Comparison of ENCODE assay signal across 21 cellular contexts in genomic region chr20:16098890-16099639, GRCh38.
DNase-seq lines count a peak whose midpoint lies in the region; ATAC-seq, FAIRE-seq and TF ChIP-seq lines count a peak whose summit lies in the region.
"Had no signal": no experiment of that assay in that cellular context is flagged by ENCODE, and none has a peak within 500 bp of the region (broad histone marks: within the 10 kb centered on the region; RNA-seq: fewer than 3 reads in every experiment).

No MANE protein-coding gene starts in this region.

- no peaks in the 10 kb centered on the region for H4K20me1 ChIP-seq in neural progenitor cell (ENCODE audit: low read depth)

- H2AFZ ChIP-seq in neural progenitor cell (replicated peaks) = no peak overlapping the region

- no peak for FAIRE-seq in GM12892 (lab: Jason Lieb, UNC)

- H3K4me1 Mint-ChIP-seq in MCF 10A (ENCODE audit: insufficient read depth, unreplicated experiment) (no peaks in the 10 kb centered on the region), neural progenitor cell (no peaks in the 10 kb centered on the region)
- H3K4me1 Mint-ChIP-seq: CD4-positive, alpha-beta memory T cell had no signal

- H3K9me3 ChIP-seq in breast epithelium (no peaks in the 10 kb centered on the region), left lung (no peaks in the 10 kb centered on the region), neural progenitor cell (ENCODE audit: low read depth) (no peaks in the 10 kb centered on the region)
- H3K9me3 ChIP-seq: suprapubic skin had no signal

- H3K27ac Mint-ChIP-seq in MCF 10A (ENCODE audit: low read depth, unreplicated experiment) (no peak overlapping the region), neural progenitor cell (no peak overlapping the region)
- H3K27ac Mint-ChIP-seq: CD4-positive, alpha-beta memory T cell had no signal

- BruUV-seq in MCF 10A (replicated peaks; lab: Mats Ljungman, UMichigan) = no TSS peak

- no peaks in the 10 kb centered on the region for H3F3A ChIP-seq in neural progenitor cell (ENCODE audit: low read depth)

- H3K27ac ChIP-seq in breast epithelium (no peak overlapping the region), left lung (no peak overlapping the region), neural progenitor cell (no peak overlapping the region)
- H3K27ac ChIP-seq: cardiac muscle cell, epithelial cell of prostate, HL-60, suprapubic skin had no signal

- CTCF ChIA-PET in MCF 10A (lab: Yijun Ruan, JAX) = interaction anchor here (0.7 kb wide), 2 partner anchors 9 to 349 kb away, joined by 3 read pairs; no protein-coding TSS in a partner anchor

- H3K36me3 ChIP-seq in breast epithelium = no peaks in the 10 kb centered on the region
- no peaks in the 10 kb centered on the region for H3K36me3 ChIP-seq in left lung
- H3K36me3 ChIP-seq in neural progenitor cell = no peaks in the 10 kb centered on the region
- H3K36me3 ChIP-seq: cardiac muscle cell, suprapubic skin had no signal

- H3K36me3 Mint-ChIP-seq in MCF 10A (ENCODE audit: insufficient read depth, unreplicated experiment) (no peaks in the 10 kb centered on the region), neural progenitor cell (no peaks in the 10 kb centered on the region)
- H3K36me3 Mint-ChIP-seq: CD4-positive, alpha-beta memory T cell had no signal

- POLR2A ChIA-PET in MCF 10A (lab: Yijun Ruan, JAX) = interaction anchor here (0.9 kb wide), 1 partner anchor 35 kb away, joined by 3 read pairs; no protein-coding TSS in a partner anchor

- no peaks in the 10 kb centered on the region for H3K79me2 ChIP-seq in neural progenitor cell (ENCODE audit: low read depth)

- TF ChIP-seq CTCF in MCF 10A (IDR thresholded peaks at IDR 0.05; ENCODE audit: unreplicated experiment) (no peak), breast epithelium (IDR thresholded peaks at IDR 0.05) (no peak), left lung (IDR thresholded peaks at IDR 0.05) (no peak), neural progenitor cell (IDR thresholded peaks at IDR 0.05) (no peak)

- H3K4me1 ChIP-seq in breast epithelium (no peaks in the 10 kb centered on the region), left lung (no peaks in the 10 kb centered on the region), neural progenitor cell (no peaks in the 10 kb centered on the region)
- H3K4me1 ChIP-seq: suprapubic skin had no signal

- no peak overlapping the region for H3K9ac ChIP-seq in neural progenitor cell

- H3K4me2 ChIP-seq in neural progenitor cell = no peak overlapping the region

- H3K27me3 Mint-ChIP-seq in MCF 10A (ENCODE audit: insufficient read depth, unreplicated experiment) = no peaks in the 10 kb centered on the region
- H3K27me3 Mint-ChIP-seq in neural progenitor cell (ENCODE audit: insufficient read depth, low read depth) = no peaks in the 10 kb centered on the region
- H3K27me3 Mint-ChIP-seq: CD4-positive, alpha-beta memory T cell had no signal

- H3K4me3 Mint-ChIP-seq in MCF 10A (ENCODE audit: unreplicated experiment) = no peak overlapping the region
- no peak overlapping the region for H3K4me3 Mint-ChIP-seq in neural progenitor cell
- H3K4me3 Mint-ChIP-seq: CD4-positive, alpha-beta memory T cell had no signal

- no peak for TF ChIP-seq POLR2A in breast epithelium (IDR thresholded peaks at IDR 0.05)
- TF ChIP-seq POLR2A in GM12892 (IDR thresholded peaks at IDR 0.05; ENCODE audit: low read depth, low read length) = no peak

- no peaks in the 10 kb centered on the region for H3K9me3 Mint-ChIP-seq in MCF 10A (ENCODE audit: unreplicated experiment)
- H3K9me3 Mint-ChIP-seq in neural progenitor cell = no peaks in the 10 kb centered on the region

- intact Hi-C loops in MCF 10A (cut with micrococcal nuclease) (no loop called here), breast epithelium (cut with DNase I; ENCODE audit: low total_unique reads) (no loop called here), left lung (cut with DNase I) (no loop called here)

- H3K27me3 ChIP-seq in breast epithelium = no peaks in the 10 kb centered on the region
- H3K27me3 ChIP-seq in left lung = no peaks in the 10 kb centered on the region
- no peaks in the 10 kb centered on the region for H3K27me3 ChIP-seq in neural progenitor cell
- H3K27me3 ChIP-seq: cardiac muscle cell, suprapubic skin had no signal

- DNase-seq in MCF 10A (ENCODE audit: unreplicated experiment) = peak; percentile 46
- DNase-seq in breast epithelium (ENCODE audit: low spot score in 2 of 2) = no peak
- peak; percentile 18 for DNase-seq in SW480 (ENCODE audit: low spot score)
- no peak for DNase-seq in left lung
- DNase-seq in GM12892 (ENCODE audit: insufficient read length) = no peak
- no peak for DNase-seq in neural progenitor cell (ENCODE audit: low spot score)
- DNase-seq: activated CD4-positive, alpha-beta T cell treated with anti-CD3 and anti-CD28 coated beads, Interleukin-2, amount 50 U/mL, for 1 hour; activated CD8-positive, alpha-beta memory T cell treated with anti-CD3 and anti-CD28 coated beads, Interleukin-2, amount 50 U/mL, for 4 hours; CD4-positive, alpha-beta memory T cell; DND-41; HCEC 1CT; kidney; NCI-H1105 treated with DMSO at 0.1 percent for 48 hours; NCI-H2171; NK-92 treated with Interleukin-12 subunit alpha and Interleukin-12 subunit beta, amount 100 ng/mL, for 24 hours had no signal

- H3K4me3 ChIP-seq in breast epithelium = no peak overlapping the region
- H3K4me3 ChIP-seq in left lung = no peak overlapping the region
- no peak overlapping the region for H3K4me3 ChIP-seq in neural progenitor cell
- H3K4me3 ChIP-seq: cardiac muscle cell, suprapubic skin had no signal

- ATAC-seq in left lung (peak; percentile 80), GM18870 (IDR thresholded peaks at IDR 0.05; ENCODE audit: unreplicated experiment) (no peak), HG02885 (IDR thresholded peaks at IDR 0.05; ENCODE audit: poor library complexity, unreplicated experiment) (no peak)

Comparison
In these comparisons a context has a peak if more than half of its experiments do, and no peak if none do; other contexts are left out.
1. DNase-seq: peak in MCF 10A (single experiment) and SW480 (single experiment); none in breast epithelium (0 of 2), left lung (0 of 2), GM12892 (single experiment) and neural progenitor cell (single experiment).